ENCODE assay signal across 1 cellular context in genomic region chr7:99531354-99531765, GRCh38.
TF ChIP-seq lines count a peak whose summit lies in the region.

No MANE protein-coding gene starts in this region.

TF ChIP-seq in HEK293, 187 proteins besides CTCF, POLR2A, EP300 and RAD21 (continued from another document):
- TF ChIP-seq, protein P1, sequence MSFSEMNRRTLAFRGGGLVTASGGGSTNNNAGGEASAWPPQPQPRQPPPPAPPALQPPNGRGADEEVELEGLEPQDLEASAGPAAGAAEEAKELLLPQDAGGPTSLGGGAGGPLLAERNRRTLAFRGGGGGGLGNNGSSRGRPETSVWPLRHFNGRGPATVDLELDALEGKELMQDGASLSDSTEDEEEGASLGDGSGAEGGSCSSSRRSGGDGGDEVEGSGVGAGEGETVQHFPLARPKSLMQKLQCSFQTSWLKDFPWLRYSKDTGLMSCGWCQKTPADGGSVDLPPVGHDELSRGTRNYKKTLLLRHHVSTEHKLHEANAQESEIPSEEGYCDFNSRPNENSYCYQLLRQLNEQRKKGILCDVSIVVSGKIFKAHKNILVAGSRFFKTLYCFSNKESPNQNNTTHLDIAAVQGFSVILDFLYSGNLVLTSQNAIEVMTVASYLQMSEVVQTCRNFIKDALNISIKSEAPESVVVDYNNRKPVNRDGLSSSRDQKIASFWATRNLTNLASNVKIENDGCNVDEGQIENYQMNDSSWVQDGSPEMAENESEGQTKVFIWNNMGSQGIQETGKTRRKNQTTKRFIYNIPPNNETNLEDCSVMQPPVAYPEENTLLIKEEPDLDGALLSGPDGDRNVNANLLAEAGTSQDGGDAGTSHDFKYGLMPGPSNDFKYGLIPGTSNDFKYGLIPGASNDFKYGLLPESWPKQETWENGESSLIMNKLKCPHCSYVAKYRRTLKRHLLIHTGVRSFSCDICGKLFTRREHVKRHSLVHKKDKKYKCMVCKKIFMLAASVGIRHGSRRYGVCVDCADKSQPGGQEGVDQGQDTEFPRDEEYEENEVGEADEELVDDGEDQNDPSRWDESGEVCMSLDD (tag by site-specific recombination; IDR thresholded peaks at IDR 0.05), result no peak
- TF ChIP-seq GLI2 (tag by site-specific recombination; IDR thresholded peaks at IDR 0.05; ENCODE audit: borderline replicate concordance, low read depth) (no peak), ZNF529 (tag by site-specific recombination; IDR thresholded peaks at IDR 0.05; ENCODE audit: insufficient replicate concordance) (peak; percentile 17), ZNF624 (tag by site-specific recombination; IDR thresholded peaks at IDR 0.05) (no peak), SETDB1 (IDR thresholded peaks at IDR 0.05; ENCODE audit: insufficient read length, low read length) (peak; percentile 99), ZNF146 (tag by site-specific recombination; IDR thresholded peaks at IDR 0.05) (no peak), ZNF292 (tag by site-specific recombination; IDR thresholded peaks at IDR 0.05; ENCODE audit: borderline replicate concordance, low read depth) (no peak), ZNF626 (tag by site-specific recombination; IDR thresholded peaks at IDR 0.05) (0 out of 2 replicates have a peak, but pooled peaks have one; percentile 45), YY2 (tag by site-specific recombination; IDR thresholded peaks at IDR 0.05) (no peak), ZNF426 (tag by site-specific recombination; IDR thresholded peaks at IDR 0.05) (no peak), ZNF10 (tag by site-specific recombination; IDR thresholded peaks at IDR 0.05) (peak; percentile 63; the same call in 1 of the 2 replicates), ZNF248 (tag by site-specific recombination; IDR thresholded peaks at IDR 0.05) (no peak), ZNF701 (tag by site-specific recombination; IDR thresholded peaks at IDR 0.05) (no peak), ZNF157 (tag by site-specific recombination; IDR thresholded peaks at IDR 0.05) (no peak), ZNF138 (tag by site-specific recombination; IDR thresholded peaks at IDR 0.05; ENCODE audit: borderline replicate concordance) (no peak), ZNF169 (tag by site-specific recombination; IDR thresholded peaks at IDR 0.05) (no peak)
- TF ChIP-seq, protein P2, sequence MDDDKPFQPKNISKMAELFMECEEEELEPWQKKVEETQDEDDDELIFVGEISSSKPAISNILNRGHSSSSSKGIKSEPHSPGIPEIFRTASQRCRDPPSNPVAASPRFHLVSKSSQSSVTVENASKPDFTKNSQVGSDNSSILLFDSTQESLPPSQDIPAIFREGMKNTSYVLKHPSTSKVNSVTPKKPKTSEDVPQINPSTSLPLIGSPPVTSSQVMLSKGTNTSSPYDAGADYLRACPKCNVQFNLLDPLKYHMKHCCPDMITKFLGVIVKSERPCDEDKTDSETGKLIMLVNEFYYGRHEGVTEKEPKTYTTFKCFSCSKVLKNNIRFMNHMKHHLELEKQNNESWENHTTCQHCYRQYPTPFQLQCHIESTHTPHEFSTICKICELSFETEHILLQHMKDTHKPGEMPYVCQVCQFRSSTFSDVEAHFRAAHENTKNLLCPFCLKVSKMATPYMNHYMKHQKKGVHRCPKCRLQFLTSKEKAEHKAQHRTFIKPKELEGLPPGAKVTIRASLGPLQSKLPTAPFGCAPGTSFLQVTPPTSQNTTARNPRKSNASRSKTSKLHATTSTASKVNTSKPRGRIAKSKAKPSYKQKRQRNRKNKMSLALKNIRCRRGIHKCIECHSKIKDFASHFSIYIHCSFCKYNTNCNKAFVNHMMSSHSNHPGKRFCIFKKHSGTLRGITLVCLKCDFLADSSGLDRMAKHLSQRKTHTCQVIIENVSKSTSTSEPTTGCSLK (tag by site-specific recombination; IDR thresholded peaks at IDR 0.05), result peak; percentile 72; the same call in 1 of the 2 replicates
- TF ChIP-seq, protein P3, sequence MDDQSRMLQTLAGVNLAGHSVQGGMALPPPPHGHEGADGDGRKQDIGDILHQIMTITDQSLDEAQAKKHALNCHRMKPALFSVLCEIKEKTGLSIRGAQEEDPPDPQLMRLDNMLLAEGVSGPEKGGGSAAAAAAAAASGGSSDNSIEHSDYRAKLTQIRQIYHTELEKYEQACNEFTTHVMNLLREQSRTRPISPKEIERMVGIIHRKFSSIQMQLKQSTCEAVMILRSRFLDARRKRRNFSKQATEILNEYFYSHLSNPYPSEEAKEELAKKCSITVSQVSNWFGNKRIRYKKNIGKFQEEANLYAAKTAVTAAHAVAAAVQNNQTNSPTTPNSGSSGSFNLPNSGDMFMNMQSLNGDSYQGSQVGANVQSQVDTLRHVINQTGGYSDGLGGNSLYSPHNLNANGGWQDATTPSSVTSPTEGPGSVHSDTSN (CRISPR knock-in tag; IDR thresholded peaks at IDR 0.05), result no peak
